10 cellular contexts compared by ENCODE assay signal in the genomic region with DNA sequence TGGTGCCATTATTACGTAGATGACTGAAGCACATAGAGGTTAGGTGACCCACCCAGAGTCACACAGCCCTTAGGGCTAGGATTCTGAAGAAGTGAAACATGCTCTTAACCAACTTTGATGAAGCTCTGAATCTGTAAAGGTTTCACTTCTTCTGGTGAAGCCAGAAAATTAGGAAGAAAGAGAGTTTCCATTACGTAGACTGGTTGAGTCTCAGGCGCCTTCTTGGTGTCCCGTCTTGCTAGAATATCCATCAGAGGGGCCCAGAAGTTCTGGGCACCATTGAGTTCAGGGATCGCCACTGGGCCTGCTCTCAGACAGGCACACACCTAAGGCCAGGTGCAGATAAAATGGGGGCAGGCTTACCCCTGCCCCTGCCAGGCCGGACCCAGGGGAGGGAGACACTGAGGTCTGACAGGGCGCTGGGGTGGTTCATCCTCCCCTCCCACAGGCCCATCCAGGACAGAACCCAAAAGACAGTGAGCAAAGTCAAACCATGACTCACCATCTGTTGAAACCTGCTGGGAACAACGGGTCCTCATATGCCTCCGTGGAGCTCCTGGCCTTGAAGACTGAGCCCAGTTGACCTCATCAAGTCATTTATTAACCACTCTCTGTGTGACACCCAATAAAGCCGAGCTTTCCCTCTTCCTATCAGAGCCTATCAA. TPM values are rescaled to one million over a fixed set of nuclear protein-coding genes. Genes with fewer than 3 reads are reported as not detected.
DNase-seq lines count a peak whose midpoint lies in the region; ATAC-seq, FAIRE-seq and TF ChIP-seq lines count a peak whose summit lies in the region.
"Had no signal": no experiment of that assay in that cellular context is flagged by ENCODE, and none has a peak within 500 bp of the region (broad histone marks: within the 10 kb centered on the region; RNA-seq: fewer than 3 reads in every experiment).

No MANE protein-coding gene starts in this region.

- intact Hi-C loops in pancreas (cut with DNase I) = no loop called here

- peaks cover 4% of the 10 kb centered on the region for H3K4me1 Mint-ChIP-seq in endodermal cell
- no peaks in the 10 kb centered on the region for H3K4me1 Mint-ChIP-seq in stimulated activated naive CD8-positive, alpha-beta T cell treated with anti-CD3 and anti-CD28 coated beads, Interleukin-15, amount 100 ng/mL, for 72 hours

- H3K9me3 ChIP-seq in pancreas (no peaks in the 10 kb centered on the region), endodermal cell (ENCODE audit: control insufficient read depth, low read length) (no peaks in the 10 kb centered on the region)

- WGBS in pancreas, 2 donors = 70 to 73% methylated on average over 10 of the region's 10 CpGs
- 91 to 98% methylated on average over 8 to 10 of the region's 10 CpGs for WGBS in endodermal cell (ENCODE audit: insufficient coverage in 1 of 2, insufficient read length in 1 of 2), 2 experiments

- H3K27ac ChIP-seq in pancreas (no peak overlapping the region), endodermal cell (ENCODE audit: low read depth, low read length) (no peak overlapping the region)

- no peaks in the 10 kb centered on the region for H3K9me3 Mint-ChIP-seq in endodermal cell
- H3K9me3 Mint-ChIP-seq in stimulated activated naive CD8-positive, alpha-beta T cell treated with anti-CD3 and anti-CD28 coated beads, Interleukin-15, amount 100 ng/mL, for 72 hours = no peaks in the 10 kb centered on the region

- no peaks in the 10 kb centered on the region for H3K27me3 Mint-ChIP-seq in endodermal cell (ENCODE audit: insufficient read depth)
- peaks cover 18% of the 10 kb centered on the region for H3K27me3 Mint-ChIP-seq in stimulated activated naive CD8-positive, alpha-beta T cell treated with anti-CD3 and anti-CD28 coated beads, Interleukin-15, amount 100 ng/mL, for 72 hours

- no peak overlapping the region for H3K27ac Mint-ChIP-seq in endodermal cell
- H3K27ac Mint-ChIP-seq in stimulated activated naive CD8-positive, alpha-beta T cell treated with anti-CD3 and anti-CD28 coated beads, Interleukin-15, amount 100 ng/mL, for 72 hours = no peak overlapping the region

- H3K36me3 ChIP-seq in pancreas (no peaks in the 10 kb centered on the region), endodermal cell (ENCODE audit: control insufficient read depth, insufficient read depth, low read length) (no peaks in the 10 kb centered on the region)

- H3K4me3 ChIP-seq in pancreas (no peak overlapping the region), endodermal cell (ENCODE audit: low read length) (no peak overlapping the region)

- H3K27me3 ChIP-seq in pancreas = no peaks in the 10 kb centered on the region
- H3K27me3 ChIP-seq in endodermal cell (ENCODE audit: control insufficient read depth, insufficient read depth, low read length, poor library complexity, severe bottlenecking) = no peaks in the 10 kb centered on the region

- FAIRE-seq in pancreas (lab: Jason Lieb, UNC) = no peak

- TF ChIP-seq CTCF in pancreas (IDR thresholded peaks at IDR 0.05) (no peak), endodermal cell (conservative IDR thresholded peaks at IDR 0.05) (no peak)

- H3K4me1 ChIP-seq in pancreas (no peaks in the 10 kb centered on the region), endodermal cell (ENCODE audit: control insufficient read depth, insufficient read depth, low read length) (no peaks in the 10 kb centered on the region)

- no peak overlapping the region for H3K4me3 Mint-ChIP-seq in endodermal cell
- H3K4me3 Mint-ChIP-seq in stimulated activated naive CD8-positive, alpha-beta T cell treated with anti-CD3 and anti-CD28 coated beads, Interleukin-15, amount 100 ng/mL, for 72 hours = no peak overlapping the region

- no peaks in the 10 kb centered on the region for H3K36me3 Mint-ChIP-seq in endodermal cell (ENCODE audit: low read depth)

- DNase-seq in MV-4-11 (lab: John Stamatoyannopoulos, UW) (peak; percentile 97), pancreas (peak in 3 of 6 donors; percentile 29 to 35 (median 30)), NCI-H2171 (lab: John Stamatoyannopoulos, UW) (no peak), endodermal cell (no peak)
- DNase-seq in activated CD4-positive, alpha-beta T cell treated with anti-CD3 and anti-CD28 coated beads for 48 hours = no peak
- DNase-seq in stimulated activated naive CD8-positive, alpha-beta T cell treated with anti-CD3 and anti-CD28 coated beads, Interleukin-15, amount 100 ng/mL, for 72 hours = no peak
- DNase-seq: NCI-H69 had no signal

- no peak overlapping the region for H3K9ac ChIP-seq in endodermal cell (ENCODE audit: extremely low read depth, low read length, poor library complexity, severe bottlenecking)

- ATAC-seq in GM18873 (IDR thresholded peaks at IDR 0.05; ENCODE audit: low FRiP score, unreplicated experiment) = peak; percentile 81
- peak; percentile 91 for ATAC-seq in HG02678 (IDR thresholded peaks at IDR 0.05; ENCODE audit: unreplicated experiment)
- ATAC-seq in pancreas = peak; percentile 71 to 91 (median 82)
- no peak for ATAC-seq in stimulated activated naive CD8-positive, alpha-beta T cell treated with anti-CD3 and anti-CD28 coated beads, Interleukin-15, amount 100 ng/mL, for 72 hours

RNA-seq across cellular contexts. Expression of a gene that starts 33.2 kb away (rescaled TPM):
- not detected for total RNA-seq in pancreas
- not detected for polyA plus RNA-seq in pancreas
- total RNA-seq in endodermal cell = not detected
- 0.82 TPM for polyA plus RNA-seq in endodermal cell (2013, experiment 1 of 2)
- 0.17 TPM for polyA plus RNA-seq in endodermal cell (2013, experiment 2 of 2)
- total RNA-seq: myocyte had no signal
